Comparison of ENCODE assay signal across 25 cellular contexts in the genomic region with DNA sequence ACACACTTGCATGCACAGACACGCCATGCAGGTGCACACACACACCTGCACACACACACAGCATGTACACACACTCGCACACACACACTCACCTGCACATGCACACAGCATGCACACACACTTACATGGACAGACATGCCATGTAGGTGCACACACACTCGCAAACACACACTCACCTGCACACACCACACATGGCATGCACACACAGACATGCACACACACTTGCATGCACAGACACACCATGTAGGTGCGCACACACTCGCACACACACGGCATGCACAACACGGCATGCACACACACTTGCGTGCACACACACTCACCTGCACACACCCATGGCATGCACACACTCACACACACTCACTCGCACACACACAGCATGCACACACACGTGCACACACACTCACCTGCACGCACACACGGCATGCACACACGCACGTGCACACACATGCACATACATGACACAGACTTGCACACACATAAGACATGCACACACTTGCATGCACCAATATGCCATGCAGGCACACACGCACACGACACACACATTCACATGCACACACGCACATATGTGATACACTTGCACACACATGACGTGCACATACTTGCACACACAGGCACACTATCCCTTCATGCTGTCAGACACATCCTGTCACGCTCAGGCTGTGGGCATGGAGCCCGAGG.
"Had no signal": no experiment of that assay in that cellular context is flagged by ENCODE, and none has a peak within 500 bp of the region (broad histone marks: within the 10 kb centered on the region; RNA-seq: fewer than 3 reads in every experiment).

No MANE protein-coding gene starts in this region.

- H3K9me3 Mint-ChIP-seq: activated naive CD8-positive, alpha-beta T cell treated with anti-CD3 and anti-CD28 coated beads for 36 hours; activated T-cell treated with anti-CD3 and anti-CD28 coated beads, Interleukin-2, amount 50 U/mL, for 4 hours; neural crest cell; T-cell had no signal

- H3K27ac Mint-ChIP-seq: activated naive CD8-positive, alpha-beta T cell treated with anti-CD3 and anti-CD28 coated beads for 36 hours; effector memory CD8-positive, alpha-beta T cell; T-cell had no signal

- H3K9me3 ChIP-seq: breast epithelium, colonic mucosa, left lung, ovary, psoas muscle, right atrium auricular region, stomach, suprapubic skin, tibial nerve had no signal

- H3K36me3 Mint-ChIP-seq: activated naive CD8-positive, alpha-beta T cell treated with anti-CD3 and anti-CD28 coated beads for 36 hours; naive thymus-derived CD4-positive, alpha-beta T cell; T-cell had no signal

- H3K4me3 ChIP-seq: breast epithelium, colonic mucosa, dorsolateral prefrontal cortex, left lung, ovary, psoas muscle, right atrium auricular region, stomach, suprapubic skin, tibial nerve had no signal

- H3K36me3 ChIP-seq: breast epithelium, colonic mucosa, left lung, ovary, right atrium auricular region, stomach, suprapubic skin, tibial nerve had no signal

- DNase-seq: activated CD4-positive, alpha-beta T cell treated with anti-CD3 and anti-CD28 coated beads for 1 hour; activated CD4-positive, alpha-beta T cell treated with anti-CD3 and anti-CD28 coated beads, Interleukin-2, amount 50 U/mL, for 1 hour; activated CD8-positive, alpha-beta memory T cell treated with anti-CD3 and anti-CD28 coated beads, Interleukin-2, amount 50 U/mL, for 48 hours; activated naive CD4-positive, alpha-beta T cell treated with Interleukin-2 at 50 U/mL for 16 hours; activated naive CD8-positive, alpha-beta T cell treated with anti-CD3 and anti-CD28 coated beads for 36 hours; activated T-cell treated with anti-CD3 and anti-CD28 coated beads, Interleukin-2, amount 50 U/mL, for 4 hours; amniotic stem cell; colonic mucosa; effector memory CD8-positive, alpha-beta T cell; foreskin melanocyte; kidney glomerular epithelial cell; naive thymus-derived CD4-positive, alpha-beta T cell; ovary; stimulated activated CD4-positive, alpha-beta T cell treated with anti-CD3 and anti-CD28 coated beads, Interleukin-1b, Interleukin-23, amount 100 ng/mL, for 48 hours; stomach; T-cell had no signal

- H3K4me1 ChIP-seq: breast epithelium, colonic mucosa, psoas muscle, right atrium auricular region, stomach had no signal

- ATAC-seq: activated T-cell treated with anti-CD3 and anti-CD28 coated beads, Interleukin-2, amount 50 U/mL, for 4 hours; effector memory CD8-positive, alpha-beta T cell; esophagus mucosa; left lung; naive thymus-derived CD4-positive, alpha-beta T cell; psoas muscle; T-cell had no signal

- H3K27me3 ChIP-seq: colonic mucosa, ovary, right atrium auricular region had no signal

- H3K4me1 Mint-ChIP-seq: activated naive CD8-positive, alpha-beta T cell treated with anti-CD3 and anti-CD28 coated beads for 36 hours; T-cell had no signal

- H3K4me3 Mint-ChIP-seq: activated naive CD8-positive, alpha-beta T cell treated with anti-CD3 and anti-CD28 coated beads for 36 hours; activated T-cell treated with anti-CD3 and anti-CD28 coated beads, Interleukin-2, amount 50 U/mL, for 4 hours; effector memory CD8-positive, alpha-beta T cell; naive thymus-derived CD4-positive, alpha-beta T cell; neural crest cell; T-cell had no signal

- H3K27ac ChIP-seq: breast epithelium, colonic mucosa, dorsolateral prefrontal cortex, left lung, ovary, psoas muscle, right atrium auricular region, stomach, suprapubic skin, tibial nerve had no signal
